ENCODE assay signal across 2 cellular contexts in the genomic region with DNA sequence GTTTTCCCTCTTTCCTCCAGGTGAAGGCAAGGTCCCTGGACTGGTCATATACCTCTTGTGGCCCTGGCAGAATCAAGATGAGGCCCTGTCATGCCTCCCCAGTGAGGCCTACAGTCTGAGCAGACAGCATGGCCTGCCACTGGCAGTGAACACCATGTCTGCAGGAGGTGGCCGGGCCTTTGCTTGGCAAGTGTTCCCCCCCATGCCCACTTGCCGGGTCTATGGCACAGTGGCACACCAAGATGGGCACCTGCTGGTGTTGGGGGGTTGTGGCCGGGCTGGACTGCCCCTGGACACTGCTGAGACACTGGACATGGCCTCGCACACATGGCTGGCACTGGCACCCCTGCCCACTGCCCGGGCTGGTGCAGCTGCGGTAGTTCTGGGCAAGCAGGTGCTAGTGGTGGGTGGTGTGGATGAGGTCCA.
A peak's percentile ranks its signal among the peaks of the same experiment; 100 is the strongest.
TF ChIP-seq lines count a peak whose summit lies in the region.

No MANE protein-coding gene starts in this region.

TF ChIP-seq in GM23338, 12 proteins besides CTCF, POLR2A, EP300 and RAD21 (continues in another document):
- TF ChIP-seq, protein P1, sequence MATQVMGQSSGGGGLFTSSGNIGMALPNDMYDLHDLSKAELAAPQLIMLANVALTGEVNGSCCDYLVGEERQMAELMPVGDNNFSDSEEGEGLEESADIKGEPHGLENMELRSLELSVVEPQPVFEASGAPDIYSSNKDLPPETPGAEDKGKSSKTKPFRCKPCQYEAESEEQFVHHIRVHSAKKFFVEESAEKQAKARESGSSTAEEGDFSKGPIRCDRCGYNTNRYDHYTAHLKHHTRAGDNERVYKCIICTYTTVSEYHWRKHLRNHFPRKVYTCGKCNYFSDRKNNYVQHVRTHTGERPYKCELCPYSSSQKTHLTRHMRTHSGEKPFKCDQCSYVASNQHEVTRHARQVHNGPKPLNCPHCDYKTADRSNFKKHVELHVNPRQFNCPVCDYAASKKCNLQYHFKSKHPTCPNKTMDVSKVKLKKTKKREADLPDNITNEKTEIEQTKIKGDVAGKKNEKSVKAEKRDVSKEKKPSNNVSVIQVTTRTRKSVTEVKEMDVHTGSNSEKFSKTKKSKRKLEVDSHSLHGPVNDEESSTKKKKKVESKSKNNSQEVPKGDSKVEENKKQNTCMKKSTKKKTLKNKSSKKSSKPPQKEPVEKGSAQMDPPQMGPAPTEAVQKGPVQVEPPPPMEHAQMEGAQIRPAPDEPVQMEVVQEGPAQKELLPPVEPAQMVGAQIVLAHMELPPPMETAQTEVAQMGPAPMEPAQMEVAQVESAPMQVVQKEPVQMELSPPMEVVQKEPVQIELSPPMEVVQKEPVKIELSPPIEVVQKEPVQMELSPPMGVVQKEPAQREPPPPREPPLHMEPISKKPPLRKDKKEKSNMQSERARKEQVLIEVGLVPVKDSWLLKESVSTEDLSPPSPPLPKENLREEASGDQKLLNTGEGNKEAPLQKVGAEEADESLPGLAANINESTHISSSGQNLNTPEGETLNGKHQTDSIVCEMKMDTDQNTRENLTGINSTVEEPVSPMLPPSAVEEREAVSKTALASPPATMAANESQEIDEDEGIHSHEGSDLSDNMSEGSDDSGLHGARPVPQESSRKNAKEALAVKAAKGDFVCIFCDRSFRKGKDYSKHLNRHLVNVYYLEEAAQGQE (IDR thresholded peaks at IDR 0.05; ENCODE audit: unreplicated experiment): no peak
- TF ChIP-seq, protein P2, sequence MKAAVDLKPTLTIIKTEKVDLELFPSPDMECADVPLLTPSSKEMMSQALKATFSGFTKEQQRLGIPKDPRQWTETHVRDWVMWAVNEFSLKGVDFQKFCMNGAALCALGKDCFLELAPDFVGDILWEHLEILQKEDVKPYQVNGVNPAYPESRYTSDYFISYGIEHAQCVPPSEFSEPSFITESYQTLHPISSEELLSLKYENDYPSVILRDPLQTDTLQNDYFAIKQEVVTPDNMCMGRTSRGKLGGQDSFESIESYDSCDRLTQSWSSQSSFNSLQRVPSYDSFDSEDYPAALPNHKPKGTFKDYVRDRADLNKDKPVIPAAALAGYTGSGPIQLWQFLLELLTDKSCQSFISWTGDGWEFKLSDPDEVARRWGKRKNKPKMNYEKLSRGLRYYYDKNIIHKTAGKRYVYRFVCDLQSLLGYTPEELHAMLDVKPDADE (IDR thresholded peaks at IDR 0.05): no peak
- TF ChIP-seq CREB1 (CRISPR knock-in tag; IDR thresholded peaks at IDR 0.05; ENCODE audit: low read depth) (no peak), EZH2phosphoT487 (IDR thresholded peaks at IDR 0.05; ENCODE audit: unreplicated experiment) (no peak), ZNF331 (CRISPR knock-in tag; IDR thresholded peaks at IDR 0.05; ENCODE audit: low read depth) (no peak), STAT1 (IDR thresholded peaks at IDR 0.05; ENCODE audit: unreplicated experiment) (no peak), JUNB (IDR thresholded peaks at IDR 0.05; ENCODE audit: unreplicated experiment) (no peak), POLR2AphosphoS5 (IDR thresholded peaks at IDR 0.05; ENCODE audit: low read depth) (no peak), NANOG (IDR thresholded peaks at IDR 0.05; ENCODE audit: borderline replicate concordance) (no peak)
- TF ChIP-seq, protein P3, sequence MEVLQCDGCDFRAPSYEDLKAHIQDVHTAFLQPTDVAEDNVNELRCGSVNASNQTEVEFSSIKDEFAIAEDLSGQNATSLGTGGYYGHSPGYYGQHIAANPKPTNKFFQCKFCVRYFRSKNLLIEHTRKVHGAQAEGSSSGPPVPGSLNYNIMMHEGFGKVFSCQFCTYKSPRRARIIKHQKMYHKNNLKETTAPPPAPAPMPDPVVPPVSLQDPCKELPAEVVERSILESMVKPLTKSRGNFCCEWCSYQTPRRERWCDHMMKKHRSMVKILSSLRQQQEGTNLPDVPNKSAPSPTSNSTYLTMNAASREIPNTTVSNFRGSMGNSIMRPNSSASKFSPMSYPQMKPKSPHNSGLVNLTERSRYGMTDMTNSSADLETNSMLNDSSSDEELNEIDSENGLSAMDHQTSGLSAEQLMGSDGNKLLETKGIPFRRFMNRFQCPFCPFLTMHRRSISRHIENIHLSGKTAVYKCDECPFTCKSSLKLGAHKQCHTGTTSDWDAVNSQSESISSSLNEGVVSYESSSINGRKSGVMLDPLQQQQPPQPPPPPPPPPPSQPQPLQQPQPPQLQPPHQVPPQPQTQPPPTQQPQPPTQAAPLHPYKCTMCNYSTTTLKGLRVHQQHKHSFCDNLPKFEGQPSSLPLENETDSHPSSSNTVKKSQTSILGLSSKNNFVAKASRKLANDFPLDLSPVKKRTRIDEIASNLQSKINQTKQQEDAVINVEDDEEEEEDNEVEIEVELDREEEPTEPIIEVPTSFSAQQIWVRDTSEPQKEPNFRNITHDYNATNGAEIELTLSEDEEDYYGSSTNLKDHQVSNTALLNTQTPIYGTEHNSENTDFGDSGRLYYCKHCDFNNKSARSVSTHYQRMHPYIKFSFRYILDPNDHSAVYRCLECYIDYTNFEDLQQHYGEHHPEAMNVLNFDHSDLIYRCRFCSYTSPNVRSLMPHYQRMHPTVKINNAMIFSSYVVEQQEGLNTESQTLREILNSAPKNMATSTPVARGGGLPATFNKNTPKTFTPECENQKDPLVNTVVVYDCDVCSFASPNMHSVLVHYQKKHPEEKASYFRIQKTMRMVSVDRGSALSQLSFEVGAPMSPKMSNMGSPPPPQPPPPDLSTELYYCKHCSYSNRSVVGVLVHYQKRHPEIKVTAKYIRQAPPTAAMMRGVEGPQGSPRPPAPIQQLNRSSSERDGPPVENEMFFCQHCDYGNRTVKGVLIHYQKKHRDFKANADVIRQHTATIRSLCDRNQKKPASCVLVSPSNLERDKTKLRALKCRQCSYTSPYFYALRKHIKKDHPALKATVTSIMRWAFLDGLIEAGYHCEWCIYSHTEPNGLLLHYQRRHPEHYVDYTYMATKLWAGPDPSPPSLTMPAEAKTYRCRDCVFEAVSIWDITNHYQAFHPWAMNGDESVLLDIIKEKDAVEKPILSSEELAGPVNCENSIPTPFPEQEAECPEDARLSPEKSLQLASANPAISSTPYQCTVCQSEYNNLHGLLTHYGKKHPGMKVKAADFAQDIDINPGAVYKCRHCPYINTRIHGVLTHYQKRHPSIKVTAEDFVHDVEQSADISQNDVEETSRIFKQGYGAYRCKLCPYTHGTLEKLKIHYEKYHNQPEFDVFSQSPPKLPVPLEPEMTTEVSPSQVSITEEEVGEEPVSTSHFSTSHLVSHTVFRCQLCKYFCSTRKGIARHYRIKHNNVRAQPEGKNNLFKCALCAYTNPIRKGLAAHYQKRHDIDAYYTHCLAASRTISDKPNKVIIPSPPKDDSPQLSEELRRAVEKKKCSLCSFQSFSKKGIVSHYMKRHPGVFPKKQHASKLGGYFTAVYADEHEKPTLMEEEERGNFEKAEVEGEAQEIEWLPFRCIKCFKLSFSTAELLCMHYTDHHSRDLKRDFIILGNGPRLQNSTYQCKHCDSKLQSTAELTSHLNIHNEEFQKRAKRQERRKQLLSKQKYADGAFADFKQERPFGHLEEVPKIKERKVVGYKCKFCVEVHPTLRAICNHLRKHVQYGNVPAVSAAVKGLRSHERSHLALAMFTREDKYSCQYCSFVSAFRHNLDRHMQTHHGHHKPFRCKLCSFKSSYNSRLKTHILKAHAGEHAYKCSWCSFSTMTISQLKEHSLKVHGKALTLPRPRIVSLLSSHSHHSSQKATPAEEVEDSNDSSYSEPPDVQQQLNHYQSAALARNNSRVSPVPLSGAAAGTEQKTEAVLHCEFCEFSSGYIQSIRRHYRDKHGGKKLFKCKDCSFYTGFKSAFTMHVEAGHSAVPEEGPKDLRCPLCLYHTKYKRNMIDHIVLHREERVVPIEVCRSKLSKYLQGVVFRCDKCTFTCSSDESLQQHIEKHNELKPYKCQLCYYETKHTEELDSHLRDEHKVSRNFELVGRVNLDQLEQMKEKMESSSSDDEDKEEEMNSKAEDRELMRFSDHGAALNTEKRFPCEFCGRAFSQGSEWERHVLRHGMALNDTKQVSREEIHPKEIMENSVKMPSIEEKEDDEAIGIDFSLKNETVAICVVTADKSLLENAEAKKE (CRISPR knock-in tag; IDR thresholded peaks at IDR 0.05): no peak

TF ChIP-seq in K562, 482 proteins besides CTCF, POLR2A, EP300 and RAD21 (continues in another document):
- TF ChIP-seq CBFA2T2 (conservative IDR thresholded peaks at IDR 0.05) (no peak), ZNF324 (CRISPR knock-in tag; IDR thresholded peaks at IDR 0.05) (no peak), NR4A1 (CRISPR knock-in tag; IDR thresholded peaks at IDR 0.05) (no peak), NR4A1 (tag; IDR thresholded peaks at IDR 0.05) (0 out of 2 replicates have a peak, but pooled peaks have one; percentile 23), ARID1B (IDR thresholded peaks at IDR 0.05) (no peak), HNRNPL (IDR thresholded peaks at IDR 0.05; ENCODE audit: low read depth, low read length) (0 out of 2 replicates have a peak, but pooled peaks have one; percentile 40), RBFOX2 (IDR thresholded peaks at IDR 0.05; ENCODE audit: low read depth, low read length) (peak; percentile 59), HMG20B (CRISPR knock-in tag; IDR thresholded peaks at IDR 0.05) (no peak), CBX2 (IDR thresholded peaks at IDR 0.05; ENCODE audit: insufficient read depth, low read length, poor library complexity, severe bottlenecking) (no peak)
- TF ChIP-seq, protein P4, sequence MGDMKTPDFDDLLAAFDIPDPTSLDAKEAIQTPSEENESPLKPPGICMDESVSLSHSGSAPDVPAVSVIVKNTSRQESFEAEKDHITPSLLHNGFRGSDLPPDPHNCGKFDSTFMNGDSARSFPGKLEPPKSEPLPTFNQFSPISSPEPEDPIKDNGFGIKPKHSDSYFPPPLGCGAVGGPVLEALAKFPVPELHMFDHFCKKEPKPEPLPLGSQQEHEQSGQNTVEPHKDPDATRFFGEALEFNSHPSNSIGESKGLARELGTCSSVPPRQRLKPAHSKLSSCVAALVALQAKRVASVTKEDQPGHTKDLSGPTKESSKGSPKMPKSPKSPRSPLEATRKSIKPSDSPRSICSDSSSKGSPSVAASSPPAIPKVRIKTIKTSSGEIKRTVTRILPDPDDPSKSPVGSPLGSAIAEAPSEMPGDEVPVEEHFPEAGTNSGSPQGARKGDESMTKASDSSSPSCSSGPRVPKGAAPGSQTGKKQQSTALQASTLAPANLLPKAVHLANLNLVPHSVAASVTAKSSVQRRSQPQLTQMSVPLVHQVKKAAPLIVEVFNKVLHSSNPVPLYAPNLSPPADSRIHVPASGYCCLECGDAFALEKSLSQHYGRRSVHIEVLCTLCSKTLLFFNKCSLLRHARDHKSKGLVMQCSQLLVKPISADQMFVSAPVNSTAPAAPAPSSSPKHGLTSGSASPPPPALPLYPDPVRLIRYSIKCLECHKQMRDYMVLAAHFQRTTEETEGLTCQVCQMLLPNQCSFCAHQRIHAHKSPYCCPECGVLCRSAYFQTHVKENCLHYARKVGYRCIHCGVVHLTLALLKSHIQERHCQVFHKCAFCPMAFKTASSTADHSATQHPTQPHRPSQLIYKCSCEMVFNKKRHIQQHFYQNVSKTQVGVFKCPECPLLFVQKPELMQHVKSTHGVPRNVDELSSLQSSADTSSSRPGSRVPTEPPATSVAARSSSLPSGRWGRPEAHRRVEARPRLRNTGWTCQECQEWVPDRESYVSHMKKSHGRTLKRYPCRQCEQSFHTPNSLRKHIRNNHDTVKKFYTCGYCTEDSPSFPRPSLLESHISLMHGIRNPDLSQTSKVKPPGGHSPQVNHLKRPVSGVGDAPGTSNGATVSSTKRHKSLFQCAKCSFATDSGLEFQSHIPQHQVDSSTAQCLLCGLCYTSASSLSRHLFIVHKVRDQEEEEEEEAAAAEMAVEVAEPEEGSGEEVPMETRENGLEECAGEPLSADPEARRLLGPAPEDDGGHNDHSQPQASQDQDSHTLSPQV (IDR thresholded peaks at IDR 0.05): 0 out of 2 replicates have a peak, but pooled peaks have one; percentile 38
- TF ChIP-seq, protein P5, sequence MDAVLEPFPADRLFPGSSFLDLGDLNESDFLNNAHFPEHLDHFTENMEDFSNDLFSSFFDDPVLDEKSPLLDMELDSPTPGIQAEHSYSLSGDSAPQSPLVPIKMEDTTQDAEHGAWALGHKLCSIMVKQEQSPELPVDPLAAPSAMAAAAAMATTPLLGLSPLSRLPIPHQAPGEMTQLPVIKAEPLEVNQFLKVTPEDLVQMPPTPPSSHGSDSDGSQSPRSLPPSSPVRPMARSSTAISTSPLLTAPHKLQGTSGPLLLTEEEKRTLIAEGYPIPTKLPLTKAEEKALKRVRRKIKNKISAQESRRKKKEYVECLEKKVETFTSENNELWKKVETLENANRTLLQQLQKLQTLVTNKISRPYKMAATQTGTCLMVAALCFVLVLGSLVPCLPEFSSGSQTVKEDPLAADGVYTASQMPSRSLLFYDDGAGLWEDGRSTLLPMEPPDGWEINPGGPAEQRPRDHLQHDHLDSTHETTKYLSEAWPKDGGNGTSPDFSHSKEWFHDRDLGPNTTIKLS (IDR thresholded peaks at IDR 0.05; ENCODE audit: borderline replicate concordance, low read depth): no peak
- TF ChIP-seq, protein P6, sequence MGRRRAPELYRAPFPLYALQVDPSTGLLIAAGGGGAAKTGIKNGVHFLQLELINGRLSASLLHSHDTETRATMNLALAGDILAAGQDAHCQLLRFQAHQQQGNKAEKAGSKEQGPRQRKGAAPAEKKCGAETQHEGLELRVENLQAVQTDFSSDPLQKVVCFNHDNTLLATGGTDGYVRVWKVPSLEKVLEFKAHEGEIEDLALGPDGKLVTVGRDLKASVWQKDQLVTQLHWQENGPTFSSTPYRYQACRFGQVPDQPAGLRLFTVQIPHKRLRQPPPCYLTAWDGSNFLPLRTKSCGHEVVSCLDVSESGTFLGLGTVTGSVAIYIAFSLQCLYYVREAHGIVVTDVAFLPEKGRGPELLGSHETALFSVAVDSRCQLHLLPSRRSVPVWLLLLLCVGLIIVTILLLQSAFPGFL (CRISPR knock-in tag; IDR thresholded peaks at IDR 0.05): no peak
